ENCODE assay signal across 1 cellular context in the genomic region with DNA sequence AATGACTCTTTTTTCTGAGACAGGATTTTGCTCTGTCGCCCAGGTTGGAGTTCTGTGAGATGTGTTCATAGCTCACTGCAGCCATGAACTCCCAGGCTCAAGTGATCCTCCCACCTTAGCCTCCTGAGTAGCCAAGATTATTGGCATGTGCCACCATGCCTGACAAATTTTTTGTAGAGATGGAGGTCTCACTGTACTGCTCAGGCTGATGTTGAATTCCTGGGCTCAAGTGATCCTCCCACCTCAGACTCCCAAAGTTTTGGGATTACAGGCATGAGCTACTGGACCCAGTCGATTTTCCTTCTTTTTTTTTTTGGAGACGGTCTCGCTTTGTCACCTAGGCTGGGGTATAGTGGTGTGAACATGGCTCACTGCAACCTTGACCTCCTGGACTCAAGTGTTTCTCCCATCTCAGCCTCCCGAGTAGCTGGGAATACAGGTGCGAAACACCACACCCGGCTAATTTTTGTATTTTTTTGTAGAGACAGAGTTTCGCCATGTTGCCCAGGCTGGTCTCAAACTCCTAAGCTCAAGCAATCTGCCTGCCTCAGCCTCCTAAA.
A peak's percentile ranks its signal among the peaks of the same experiment; 100 is the strongest.
TF ChIP-seq lines count a peak whose summit lies in the region.

No MANE protein-coding gene starts in this region.

TF ChIP-seq in HepG2, 621 proteins besides CTCF, POLR2A, EP300 and RAD21 (continues in another document):
- TF ChIP-seq, protein P1, sequence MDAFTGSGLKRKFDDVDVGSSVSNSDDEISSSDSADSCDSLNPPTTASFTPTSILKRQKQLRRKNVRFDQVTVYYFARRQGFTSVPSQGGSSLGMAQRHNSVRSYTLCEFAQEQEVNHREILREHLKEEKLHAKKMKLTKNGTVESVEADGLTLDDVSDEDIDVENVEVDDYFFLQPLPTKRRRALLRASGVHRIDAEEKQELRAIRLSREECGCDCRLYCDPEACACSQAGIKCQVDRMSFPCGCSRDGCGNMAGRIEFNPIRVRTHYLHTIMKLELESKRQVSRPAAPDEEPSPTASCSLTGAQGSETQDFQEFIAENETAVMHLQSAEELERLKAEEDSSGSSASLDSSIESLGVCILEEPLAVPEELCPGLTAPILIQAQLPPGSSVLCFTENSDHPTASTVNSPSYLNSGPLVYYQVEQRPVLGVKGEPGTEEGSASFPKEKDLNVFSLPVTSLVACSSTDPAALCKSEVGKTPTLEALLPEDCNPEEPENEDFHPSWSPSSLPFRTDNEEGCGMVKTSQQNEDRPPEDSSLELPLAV (CRISPR knock-in tag; conservative IDR thresholded peaks at IDR 0.05; ENCODE audit: low read depth): no peak
- TF ChIP-seq ZNF292 (CRISPR knock-in tag; IDR thresholded peaks at IDR 0.05; ENCODE audit: borderline replicate concordance, low read depth) (0 out of 2 replicates have a peak, but pooled peaks have one; percentile 20), ZNF816 (CRISPR knock-in tag; IDR thresholded peaks at IDR 0.05; ENCODE audit: borderline replicate concordance) (no peak), ZNF20 (CRISPR knock-in tag; IDR thresholded peaks at IDR 0.05) (no peak), FOXA1 (IDR thresholded peaks at IDR 0.05) (no peak), FOXA1 (CRISPR knock-in tag; IDR thresholded peaks at IDR 0.05) (no peak), SMAD3 (CRISPR knock-in tag; IDR thresholded peaks at IDR 0.05) (no peak), HDAC2 (CRISPR knock-in tag; IDR thresholded peaks at IDR 0.05) (no peak), ZC3H13 (CRISPR knock-in tag; IDR thresholded peaks at IDR 0.05) (0 out of 2 replicates have a peak, but pooled peaks have one; percentile 72), NFIC (IDR thresholded peaks at IDR 0.05; ENCODE audit: low read length) (0 out of 2 replicates have a peak, but pooled peaks have one; percentile 30), ZNF468 (CRISPR knock-in tag; IDR thresholded peaks at IDR 0.05) (0 out of 2 replicates have a peak, but pooled peaks have one; percentile 67), NBN (conservative IDR thresholded peaks at IDR 0.05) (no peak)
- TF ChIP-seq, protein P2, sequence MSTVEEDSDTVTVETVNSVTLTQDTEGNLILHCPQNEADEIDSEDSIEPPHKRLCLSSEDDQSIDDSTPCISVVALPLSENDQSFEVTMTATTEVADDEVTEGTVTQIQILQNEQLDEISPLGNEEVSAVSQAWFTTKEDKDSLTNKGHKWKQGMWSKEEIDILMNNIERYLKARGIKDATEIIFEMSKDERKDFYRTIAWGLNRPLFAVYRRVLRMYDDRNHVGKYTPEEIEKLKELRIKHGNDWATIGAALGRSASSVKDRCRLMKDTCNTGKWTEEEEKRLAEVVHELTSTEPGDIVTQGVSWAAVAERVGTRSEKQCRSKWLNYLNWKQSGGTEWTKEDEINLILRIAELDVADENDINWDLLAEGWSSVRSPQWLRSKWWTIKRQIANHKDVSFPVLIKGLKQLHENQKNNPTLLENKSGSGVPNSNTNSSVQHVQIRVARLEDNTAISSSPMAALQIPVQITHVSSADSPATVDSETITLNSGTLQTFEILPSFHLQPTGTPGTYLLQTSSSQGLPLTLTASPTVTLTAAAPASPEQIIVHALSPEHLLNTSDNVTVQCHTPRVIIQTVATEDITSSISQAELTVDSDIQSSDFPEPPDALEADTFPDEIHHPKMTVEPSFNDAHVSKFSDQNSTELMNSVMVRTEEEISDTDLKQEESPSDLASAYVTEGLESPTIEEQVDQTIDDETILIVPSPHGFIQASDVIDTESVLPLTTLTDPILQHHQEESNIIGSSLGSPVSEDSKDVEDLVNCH (CRISPR knock-in tag; IDR thresholded peaks at IDR 0.05): 0 out of 2 replicates have a peak, but pooled peaks have one; percentile 15
- TF ChIP-seq, protein P3, sequence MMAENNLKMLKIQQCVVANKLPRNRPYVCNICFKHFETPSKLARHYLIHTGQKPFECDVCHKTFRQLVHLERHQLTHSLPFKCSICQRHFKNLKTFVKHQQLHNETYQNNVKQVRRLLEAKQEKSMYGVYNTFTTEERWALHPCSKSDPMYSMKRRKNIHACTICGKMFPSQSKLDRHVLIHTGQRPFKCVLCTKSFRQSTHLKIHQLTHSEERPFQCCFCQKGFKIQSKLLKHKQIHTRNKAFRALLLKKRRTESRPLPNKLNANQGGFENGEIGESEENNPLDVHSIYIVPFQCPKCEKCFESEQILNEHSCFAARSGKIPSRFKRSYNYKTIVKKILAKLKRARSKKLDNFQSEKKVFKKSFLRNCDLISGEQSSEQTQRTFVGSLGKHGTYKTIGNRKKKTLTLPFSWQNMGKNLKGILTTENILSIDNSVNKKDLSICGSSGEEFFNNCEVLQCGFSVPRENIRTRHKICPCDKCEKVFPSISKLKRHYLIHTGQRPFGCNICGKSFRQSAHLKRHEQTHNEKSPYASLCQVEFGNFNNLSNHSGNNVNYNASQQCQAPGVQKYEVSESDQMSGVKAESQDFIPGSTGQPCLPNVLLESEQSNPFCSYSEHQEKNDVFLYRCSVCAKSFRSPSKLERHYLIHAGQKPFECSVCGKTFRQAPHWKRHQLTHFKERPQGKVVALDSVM (CRISPR knock-in tag; IDR thresholded peaks at IDR 0.05): peak; percentile 42; the same call in 1 of the 2 replicates
- TF ChIP-seq, protein P4, sequence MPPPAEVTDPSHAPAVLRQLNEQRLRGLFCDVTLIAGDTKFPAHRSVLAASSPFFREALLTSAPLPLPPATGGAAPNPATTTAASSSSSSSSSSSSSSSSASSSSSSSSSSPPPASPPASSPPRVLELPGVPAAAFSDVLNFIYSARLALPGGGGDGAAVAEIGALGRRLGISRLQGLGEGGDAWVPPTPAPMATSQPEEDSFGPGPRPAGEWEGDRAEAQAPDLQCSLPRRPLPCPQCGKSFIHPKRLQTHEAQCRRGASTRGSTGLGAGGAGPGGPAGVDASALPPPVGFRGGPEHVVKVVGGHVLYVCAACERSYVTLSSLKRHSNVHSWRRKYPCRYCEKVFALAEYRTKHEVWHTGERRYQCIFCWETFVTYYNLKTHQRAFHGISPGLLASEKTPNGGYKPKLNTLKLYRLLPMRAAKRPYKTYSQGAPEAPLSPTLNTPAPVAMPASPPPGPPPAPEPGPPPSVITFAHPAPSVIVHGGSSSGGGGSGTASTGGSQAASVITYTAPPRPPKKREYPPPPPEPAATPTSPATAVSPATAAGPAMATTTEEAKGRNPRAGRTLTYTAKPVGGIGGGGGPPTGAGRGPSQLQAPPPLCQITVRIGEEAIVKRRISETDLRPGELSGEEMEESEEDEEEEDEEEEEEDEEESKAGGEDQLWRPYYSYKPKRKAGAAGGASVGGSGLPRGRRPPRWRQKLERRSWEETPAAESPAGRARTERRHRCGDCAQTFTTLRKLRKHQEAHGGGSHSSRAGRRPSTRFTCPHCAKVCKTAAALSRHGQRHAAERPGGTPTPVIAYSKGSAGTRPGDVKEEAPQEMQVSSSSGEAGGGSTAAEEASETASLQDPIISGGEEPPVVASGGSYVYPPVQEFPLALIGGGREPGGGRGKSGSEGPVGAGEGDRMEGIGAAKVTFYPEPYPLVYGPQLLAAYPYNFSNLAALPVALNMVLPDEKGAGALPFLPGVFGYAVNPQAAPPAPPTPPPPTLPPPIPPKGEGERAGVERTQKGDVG (CRISPR knock-in tag; IDR thresholded peaks at IDR 0.05; ENCODE audit: borderline replicate concordance): peak; percentile 95
- TF ChIP-seq, protein P5, sequence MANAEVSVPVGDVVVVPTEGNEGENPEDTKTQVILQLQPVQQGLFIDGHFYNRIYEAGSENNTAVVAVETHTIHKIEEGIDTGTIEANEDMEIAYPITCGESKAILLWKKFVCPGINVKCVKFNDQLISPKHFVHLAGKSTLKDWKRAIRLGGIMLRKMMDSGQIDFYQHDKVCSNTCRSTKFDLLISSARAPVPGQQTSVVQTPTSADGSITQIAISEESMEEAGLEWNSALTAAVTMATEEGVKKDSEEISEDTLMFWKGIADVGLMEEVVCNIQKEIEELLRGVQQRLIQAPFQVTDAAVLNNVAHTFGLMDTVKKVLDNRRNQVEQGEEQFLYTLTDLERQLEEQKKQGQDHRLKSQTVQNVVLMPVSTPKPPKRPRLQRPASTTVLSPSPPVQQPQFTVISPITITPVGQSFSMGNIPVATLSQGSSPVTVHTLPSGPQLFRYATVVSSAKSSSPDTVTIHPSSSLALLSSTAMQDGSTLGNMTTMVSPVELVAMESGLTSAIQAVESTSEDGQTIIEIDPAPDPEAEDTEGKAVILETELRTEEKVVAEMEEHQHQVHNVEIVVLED (CRISPR knock-in tag; IDR thresholded peaks at IDR 0.05; ENCODE audit: borderline replicate concordance): 0 out of 2 replicates have a peak, but pooled peaks have one; percentile 1
- TF ChIP-seq, protein P6, sequence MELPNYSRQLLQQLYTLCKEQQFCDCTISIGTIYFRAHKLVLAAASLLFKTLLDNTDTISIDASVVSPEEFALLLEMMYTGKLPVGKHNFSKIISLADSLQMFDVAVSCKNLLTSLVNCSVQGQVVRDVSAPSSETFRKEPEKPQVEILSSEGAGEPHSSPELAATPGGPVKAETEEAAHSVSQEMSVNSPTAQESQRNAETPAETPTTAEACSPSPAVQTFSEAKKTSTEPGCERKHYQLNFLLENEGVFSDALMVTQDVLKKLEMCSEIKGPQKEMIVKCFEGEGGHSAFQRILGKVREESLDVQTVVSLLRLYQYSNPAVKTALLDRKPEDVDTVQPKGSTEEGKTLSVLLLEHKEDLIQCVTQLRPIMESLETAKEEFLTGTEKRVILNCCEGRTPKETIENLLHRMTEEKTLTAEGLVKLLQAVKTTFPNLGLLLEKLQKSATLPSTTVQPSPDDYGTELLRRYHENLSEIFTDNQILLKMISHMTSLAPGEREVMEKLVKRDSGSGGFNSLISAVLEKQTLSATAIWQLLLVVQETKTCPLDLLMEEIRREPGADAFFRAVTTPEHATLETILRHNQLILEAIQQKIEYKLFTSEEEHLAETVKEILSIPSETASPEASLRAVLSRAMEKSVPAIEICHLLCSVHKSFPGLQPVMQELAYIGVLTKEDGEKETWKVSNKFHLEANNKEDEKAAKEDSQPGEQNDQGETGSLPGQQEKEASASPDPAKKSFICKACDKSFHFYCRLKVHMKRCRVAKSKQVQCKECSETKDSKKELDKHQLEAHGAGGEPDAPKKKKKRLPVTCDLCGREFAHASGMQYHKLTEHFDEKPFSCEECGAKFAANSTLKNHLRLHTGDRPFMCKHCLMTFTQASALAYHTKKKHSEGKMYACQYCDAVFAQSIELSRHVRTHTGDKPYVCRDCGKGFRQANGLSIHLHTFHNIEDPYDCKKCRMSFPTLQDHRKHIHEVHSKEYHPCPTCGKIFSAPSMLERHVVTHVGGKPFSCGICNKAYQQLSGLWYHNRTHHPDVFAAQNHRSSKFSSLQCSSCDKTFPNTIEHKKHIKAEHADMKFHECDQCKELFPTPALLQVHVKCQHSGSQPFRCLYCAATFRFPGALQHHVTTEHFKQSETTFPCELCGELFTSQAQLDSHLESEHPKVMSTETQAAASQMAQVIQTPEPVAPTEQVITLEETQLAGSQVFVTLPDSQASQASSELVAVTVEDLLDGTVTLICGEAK (IDR thresholded peaks at IDR 0.05): no peak
- TF ChIP-seq, protein P6 (CRISPR knock-in tag; IDR thresholded peaks at IDR 0.05): no peak
- TF ChIP-seq, protein P7, sequence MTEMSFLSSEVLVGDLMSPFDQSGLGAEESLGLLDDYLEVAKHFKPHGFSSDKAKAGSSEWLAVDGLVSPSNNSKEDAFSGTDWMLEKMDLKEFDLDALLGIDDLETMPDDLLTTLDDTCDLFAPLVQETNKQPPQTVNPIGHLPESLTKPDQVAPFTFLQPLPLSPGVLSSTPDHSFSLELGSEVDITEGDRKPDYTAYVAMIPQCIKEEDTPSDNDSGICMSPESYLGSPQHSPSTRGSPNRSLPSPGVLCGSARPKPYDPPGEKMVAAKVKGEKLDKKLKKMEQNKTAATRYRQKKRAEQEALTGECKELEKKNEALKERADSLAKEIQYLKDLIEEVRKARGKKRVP (CRISPR knock-in tag; IDR thresholded peaks at IDR 0.05): 0 out of 4 replicates have a peak, but pooled peaks of 1 of the 2 experiments have one; percentile 7
- TF ChIP-seq, protein P8, sequence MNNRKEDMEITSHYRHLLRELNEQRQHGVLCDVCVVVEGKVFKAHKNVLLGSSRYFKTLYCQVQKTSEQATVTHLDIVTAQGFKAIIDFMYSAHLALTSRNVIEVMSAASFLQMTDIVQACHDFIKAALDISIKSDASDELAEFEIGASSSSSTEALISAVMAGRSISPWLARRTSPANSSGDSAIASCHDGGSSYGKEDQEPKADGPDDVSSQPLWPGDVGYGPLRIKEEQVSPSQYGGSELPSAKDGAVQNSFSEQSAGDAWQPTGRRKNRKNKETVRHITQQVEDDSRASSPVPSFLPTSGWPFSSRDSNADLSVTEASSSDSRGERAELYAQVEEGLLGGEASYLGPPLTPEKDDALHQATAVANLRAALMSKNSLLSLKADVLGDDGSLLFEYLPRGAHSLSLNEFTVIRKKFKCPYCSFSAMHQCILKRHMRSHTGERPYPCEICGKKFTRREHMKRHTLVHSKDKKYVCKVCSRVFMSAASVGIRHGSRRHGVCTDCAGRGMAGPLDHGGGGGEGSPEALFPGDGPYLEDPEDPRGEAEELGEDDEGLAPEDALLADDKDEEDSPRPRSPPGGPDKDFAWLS (CRISPR knock-in tag; IDR thresholded peaks at IDR 0.05; ENCODE audit: borderline replicate concordance): 0 out of 2 replicates have a peak, but pooled peaks have one; percentile 37
- TF ChIP-seq, protein P9, sequence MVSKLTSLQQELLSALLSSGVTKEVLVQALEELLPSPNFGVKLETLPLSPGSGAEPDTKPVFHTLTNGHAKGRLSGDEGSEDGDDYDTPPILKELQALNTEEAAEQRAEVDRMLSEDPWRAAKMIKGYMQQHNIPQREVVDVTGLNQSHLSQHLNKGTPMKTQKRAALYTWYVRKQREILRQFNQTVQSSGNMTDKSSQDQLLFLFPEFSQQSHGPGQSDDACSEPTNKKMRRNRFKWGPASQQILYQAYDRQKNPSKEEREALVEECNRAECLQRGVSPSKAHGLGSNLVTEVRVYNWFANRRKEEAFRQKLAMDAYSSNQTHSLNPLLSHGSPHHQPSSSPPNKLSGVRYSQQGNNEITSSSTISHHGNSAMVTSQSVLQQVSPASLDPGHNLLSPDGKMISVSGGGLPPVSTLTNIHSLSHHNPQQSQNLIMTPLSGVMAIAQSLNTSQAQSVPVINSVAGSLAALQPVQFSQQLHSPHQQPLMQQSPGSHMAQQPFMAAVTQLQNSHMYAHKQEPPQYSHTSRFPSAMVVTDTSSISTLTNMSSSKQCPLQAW (CRISPR knock-in tag; IDR thresholded peaks at IDR 0.05): no peak
